ENCODE assay signal across 2 cellular contexts in genomic region chr21:44521928-44522752, GRCh38.
TF ChIP-seq lines count a peak whose summit lies in the region.

No MANE protein-coding gene starts in this region.

TF ChIP-seq in SK-N-SH, 30 proteins besides CTCF, POLR2A, EP300 and RAD21:
- TF ChIP-seq ZBTB33 (IDR thresholded peaks at IDR 0.05; ENCODE audit: borderline replicate concordance, low read depth), result no peak
- TF ChIP-seq, protein P1, sequence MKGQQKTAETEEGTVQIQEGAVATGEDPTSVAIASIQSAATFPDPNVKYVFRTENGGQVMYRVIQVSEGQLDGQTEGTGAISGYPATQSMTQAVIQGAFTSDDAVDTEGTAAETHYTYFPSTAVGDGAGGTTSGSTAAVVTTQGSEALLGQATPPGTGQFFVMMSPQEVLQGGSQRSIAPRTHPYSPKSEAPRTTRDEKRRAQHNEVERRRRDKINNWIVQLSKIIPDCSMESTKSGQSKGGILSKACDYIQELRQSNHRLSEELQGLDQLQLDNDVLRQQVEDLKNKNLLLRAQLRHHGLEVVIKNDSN (IDR thresholded peaks at IDR 0.05; ENCODE audit: borderline replicate concordance, low read depth), result no peak

TF ChIP-seq in SK-N-SH treated with all-trans-retinoic acid at 6 μM for 48 hours, 23 proteins besides CTCF, POLR2A, EP300 and RAD21 (continued from another document):
- TF ChIP-seq, protein P2, sequence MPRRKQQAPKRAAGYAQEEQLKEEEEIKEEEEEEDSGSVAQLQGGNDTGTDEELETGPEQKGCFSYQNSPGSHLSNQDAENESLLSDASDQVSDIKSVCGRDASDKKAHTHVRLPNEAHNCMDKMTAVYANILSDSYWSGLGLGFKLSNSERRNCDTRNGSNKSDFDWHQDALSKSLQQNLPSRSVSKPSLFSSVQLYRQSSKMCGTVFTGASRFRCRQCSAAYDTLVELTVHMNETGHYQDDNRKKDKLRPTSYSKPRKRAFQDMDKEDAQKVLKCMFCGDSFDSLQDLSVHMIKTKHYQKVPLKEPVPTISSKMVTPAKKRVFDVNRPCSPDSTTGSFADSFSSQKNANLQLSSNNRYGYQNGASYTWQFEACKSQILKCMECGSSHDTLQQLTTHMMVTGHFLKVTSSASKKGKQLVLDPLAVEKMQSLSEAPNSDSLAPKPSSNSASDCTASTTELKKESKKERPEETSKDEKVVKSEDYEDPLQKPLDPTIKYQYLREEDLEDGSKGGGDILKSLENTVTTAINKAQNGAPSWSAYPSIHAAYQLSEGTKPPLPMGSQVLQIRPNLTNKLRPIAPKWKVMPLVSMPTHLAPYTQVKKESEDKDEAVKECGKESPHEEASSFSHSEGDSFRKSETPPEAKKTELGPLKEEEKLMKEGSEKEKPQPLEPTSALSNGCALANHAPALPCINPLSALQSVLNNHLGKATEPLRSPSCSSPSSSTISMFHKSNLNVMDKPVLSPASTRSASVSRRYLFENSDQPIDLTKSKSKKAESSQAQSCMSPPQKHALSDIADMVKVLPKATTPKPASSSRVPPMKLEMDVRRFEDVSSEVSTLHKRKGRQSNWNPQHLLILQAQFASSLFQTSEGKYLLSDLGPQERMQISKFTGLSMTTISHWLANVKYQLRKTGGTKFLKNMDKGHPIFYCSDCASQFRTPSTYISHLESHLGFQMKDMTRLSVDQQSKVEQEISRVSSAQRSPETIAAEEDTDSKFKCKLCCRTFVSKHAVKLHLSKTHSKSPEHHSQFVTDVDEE (CRISPR knock-in tag; IDR thresholded peaks at IDR 0.05), result no peak
- TF ChIP-seq ZFP3 (CRISPR knock-in tag; IDR thresholded peaks at IDR 0.05), result no peak
- TF ChIP-seq TCF4 (CRISPR knock-in tag; IDR thresholded peaks at IDR 0.05; ENCODE audit: borderline replicate concordance), result no peak
- no peak for TF ChIP-seq ZC3H10 (CRISPR knock-in tag; IDR thresholded peaks at IDR 0.05)
